ENCODE assay signal across 13 cellular contexts in the genomic region with DNA sequence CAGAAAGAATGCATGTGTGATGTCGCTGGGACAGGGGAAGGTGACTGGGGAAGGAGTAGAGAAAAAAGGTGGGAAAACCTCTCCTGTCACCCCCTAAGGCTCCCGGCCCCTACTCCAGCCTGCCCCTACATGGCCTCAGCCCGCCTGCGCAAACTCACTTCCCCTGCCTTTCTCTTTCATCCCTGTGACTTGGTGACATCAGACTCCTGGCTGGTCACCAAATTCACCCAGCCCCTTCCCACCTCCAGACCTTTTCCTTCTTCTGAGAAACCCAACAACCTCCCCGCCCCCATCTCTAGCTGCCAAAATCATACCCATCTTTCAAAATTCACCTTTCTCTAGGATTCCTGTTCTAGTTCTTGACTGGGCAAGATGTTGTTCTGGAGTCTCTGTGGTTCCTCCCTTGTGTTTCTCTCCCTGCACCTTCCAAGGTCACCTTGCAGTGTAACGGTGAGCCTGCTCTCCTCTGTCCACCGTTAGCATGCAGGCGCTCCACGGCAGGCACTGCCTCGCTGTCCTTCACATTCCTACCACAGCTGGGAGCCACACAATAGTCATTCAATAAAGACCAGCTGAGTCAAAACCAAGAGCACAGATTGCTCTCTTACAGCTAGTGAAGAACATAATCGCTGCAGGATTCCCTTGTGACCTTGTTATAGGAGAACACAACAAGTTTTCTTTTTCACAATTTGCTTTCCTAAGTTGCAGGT.
DNase-seq lines count a peak whose midpoint lies in the region; ATAC-seq and TF ChIP-seq lines count a peak whose summit lies in the region.
"Had no signal": no experiment of that assay in that cellular context is flagged by ENCODE, and none has a peak within 500 bp of the region (broad histone marks: within the 10 kb centered on the region; RNA-seq: fewer than 3 reads in every experiment).

No MANE protein-coding gene starts in this region.

- peak; percentile 41 for DNase-seq in SK-MEL-5 (ENCODE audit: low read depth, low spot score)
- DNase-seq in endothelial cell (ENCODE audit: low spot score): peak; percentile 33
- DNase-seq in medulla oblongata (ENCODE audit: extremely low spot score): peak; percentile 37
- peak; percentile 66 to 76 for DNase-seq in thyroid gland
- no peak for DNase-seq in CD8-positive, alpha-beta memory T cell
- DNase-seq in activated CD4-positive, alpha-beta T cell treated with anti-CD3 and anti-CD28 coated beads for 36 hours: no peak
- DNase-seq: activated B cell treated with CpG ODN at 0.5 μM for 24 hours; activated T-cell treated with anti-CD3 and anti-CD28 coated beads for 4 hours; COR-L47; NCI-H2029; NK-92 treated with Interleukin-12 subunit alpha and Interleukin-12 subunit beta, amount 100 ng/mL, for 24 hours had no signal

- no peaks in the 10 kb centered on the region for H3K36me3 ChIP-seq in thyroid gland
- H3K36me3 ChIP-seq in CD8-positive, alpha-beta memory T cell (ENCODE audit: insufficient read depth, low read length): no peaks in the 10 kb centered on the region

- H3K27me3 ChIP-seq in thyroid gland: no peaks in the 10 kb centered on the region
- H3K27me3 ChIP-seq in CD8-positive, alpha-beta memory T cell (ENCODE audit: insufficient read depth, low read length, poor library complexity, severe bottlenecking): no peaks in the 10 kb centered on the region

- no peak overlapping the region for H3K27ac Mint-ChIP-seq in endothelial cell (ENCODE audit: unreplicated experiment)
- H3K27ac Mint-ChIP-seq in CD8-positive, alpha-beta memory T cell: no peak overlapping the region
- H3K27ac Mint-ChIP-seq in activated CD4-positive, alpha-beta T cell treated with anti-CD3 and anti-CD28 coated beads for 36 hours: no peak overlapping the region
- H3K27ac Mint-ChIP-seq: activated B cell treated with CpG ODN at 0.5 μM for 24 hours had no signal

- peaks cover 3% of the 10 kb centered on the region for H3K36me3 Mint-ChIP-seq in endothelial cell (ENCODE audit: low read depth, unreplicated experiment)
- H3K36me3 Mint-ChIP-seq in CD8-positive, alpha-beta memory T cell: no peaks in the 10 kb centered on the region
- no peaks in the 10 kb centered on the region for H3K36me3 Mint-ChIP-seq in activated CD4-positive, alpha-beta T cell treated with anti-CD3 and anti-CD28 coated beads for 36 hours (ENCODE audit: low read depth)

- H3K9me3 ChIP-seq in thyroid gland: no peaks in the 10 kb centered on the region
- no peaks in the 10 kb centered on the region for H3K9me3 ChIP-seq in CD8-positive, alpha-beta memory T cell (ENCODE audit: low read length)

- H3K4me1 ChIP-seq in thyroid gland: no peaks in the 10 kb centered on the region
- H3K4me1 ChIP-seq in CD8-positive, alpha-beta memory T cell (ENCODE audit: insufficient read depth, low read length): no peaks in the 10 kb centered on the region

- no peaks in the 10 kb centered on the region for H3K9me3 Mint-ChIP-seq in endothelial cell (ENCODE audit: unreplicated experiment)
- no peaks in the 10 kb centered on the region for H3K9me3 Mint-ChIP-seq in CD8-positive, alpha-beta memory T cell
- H3K9me3 Mint-ChIP-seq in activated CD4-positive, alpha-beta T cell treated with anti-CD3 and anti-CD28 coated beads for 36 hours (ENCODE audit: low read depth): no peaks in the 10 kb centered on the region
- H3K9me3 Mint-ChIP-seq: activated B cell treated with CpG ODN at 0.5 μM for 24 hours had no signal

- H3K4me3 Mint-ChIP-seq in endothelial cell (ENCODE audit: unreplicated experiment): no peak overlapping the region
- H3K4me3 Mint-ChIP-seq in CD8-positive, alpha-beta memory T cell: no peak overlapping the region
- no peak overlapping the region for H3K4me3 Mint-ChIP-seq in activated CD4-positive, alpha-beta T cell treated with anti-CD3 and anti-CD28 coated beads for 36 hours
- H3K4me3 Mint-ChIP-seq: activated B cell treated with CpG ODN at 0.5 μM for 24 hours had no signal

- 64 to 79% methylated on average over 11 of the region's 11 CpGs for WGBS in thyroid gland, 2 donors

- peak; percentile 27 for TF ChIP-seq CTCF in endothelial cell (IDR thresholded peaks at IDR 0.05; ENCODE audit: unreplicated experiment)
- TF ChIP-seq CTCF in thyroid gland (IDR thresholded peaks at IDR 0.05): peak in 5 of 6 experiments; percentile 21 to 80 (median 55)

- CTCF ChIA-PET in CD8-positive, alpha-beta memory T cell (lab: Charles Lee): no interaction called here
- CTCF ChIA-PET in activated CD4-positive, alpha-beta T cell treated with anti-CD3 and anti-CD28 coated beads for 36 hours (lab: Charles Lee): no interaction called here

- intact Hi-C loops in thyroid gland (cut with DNase I): no loop called here
- intact Hi-C loops in activated CD4-positive, alpha-beta T cell treated with anti-CD3 and anti-CD28 coated beads for 36 hours (cut with DNase I, micrococcal nuclease): no loop called here

- in situ Hi-C loops in SK-MEL-5 (cut with HindIII; ENCODE audit: low pct_unique_long_range_greater_than_20kb, low sequenced_read_pairs): no loop called here

- no peak for TF ChIP-seq POLR2A in thyroid gland (IDR thresholded peaks at IDR 0.05)

- H3K27ac ChIP-seq in thyroid gland: no peak overlapping the region
- H3K27ac ChIP-seq in CD8-positive, alpha-beta memory T cell (ENCODE audit: low read depth, low read length): no peak overlapping the region
- H3K27ac ChIP-seq: KMS-11 had no signal

- no peak for ATAC-seq in HG03159 (IDR thresholded peaks at IDR 0.05; ENCODE audit: unreplicated experiment)
- no peak for ATAC-seq in activated CD4-positive, alpha-beta T cell treated with anti-CD3 and anti-CD28 coated beads for 36 hours

- POLR2A ChIA-PET in CD8-positive, alpha-beta memory T cell (lab: Charles Lee): no interaction called here
- POLR2A ChIA-PET in activated CD4-positive, alpha-beta T cell treated with anti-CD3 and anti-CD28 coated beads for 36 hours (lab: Charles Lee): no interaction called here

- no peaks in the 10 kb centered on the region for H3K27me3 Mint-ChIP-seq in endothelial cell (ENCODE audit: unreplicated experiment)
- H3K27me3 Mint-ChIP-seq in CD8-positive, alpha-beta memory T cell: no peaks in the 10 kb centered on the region
- no peaks in the 10 kb centered on the region for H3K27me3 Mint-ChIP-seq in activated CD4-positive, alpha-beta T cell treated with anti-CD3 and anti-CD28 coated beads for 36 hours
- H3K27me3 Mint-ChIP-seq: activated B cell treated with CpG ODN at 0.5 μM for 24 hours had no signal

- H3K4me3 ChIP-seq in thyroid gland (replicated peaks in 1 of 3): no peak overlapping the region
- no peak overlapping the region for H3K4me3 ChIP-seq in CD8-positive, alpha-beta memory T cell (ENCODE audit: low read length)

- H3K4me1 Mint-ChIP-seq in endothelial cell (ENCODE audit: unreplicated experiment): peaks cover 15% of the 10 kb centered on the region
- H3K4me1 Mint-ChIP-seq in CD8-positive, alpha-beta memory T cell: no peaks in the 10 kb centered on the region
- H3K4me1 Mint-ChIP-seq in activated CD4-positive, alpha-beta T cell treated with anti-CD3 and anti-CD28 coated beads for 36 hours: no peaks in the 10 kb centered on the region
- H3K4me1 Mint-ChIP-seq: activated B cell treated with CpG ODN at 0.5 μM for 24 hours had no signal

Comparison
In these comparisons a context has a peak if more than half of its experiments do, and no peak if none do; other contexts are left out.
1. DNase-seq: peak in SK-MEL-5 (single experiment), endothelial cell (single experiment), medulla oblongata (single experiment) and thyroid gland (2 of 2); none in CD8-positive, alpha-beta memory T cell (0 of 5) and activated CD4-positive, alpha-beta T cell treated with anti-CD3 and anti-CD28 coated beads for 36 hours (single experiment).